12 cellular contexts compared by ENCODE assay signal in genomic region chr2:189439342-189439741, GRCh38. TPM values are rescaled to one million over a fixed set of nuclear protein-coding genes. Genes with fewer than 3 reads are reported as not detected.
DNase-seq lines count a peak whose midpoint lies in the region; ATAC-seq and TF ChIP-seq lines count a peak whose summit lies in the region.
"Had no signal": no experiment of that assay in that cellular context is flagged by ENCODE, and none has a peak within 500 bp of the region (broad histone marks: within the 10 kb centered on the region; RNA-seq: fewer than 3 reads in every experiment).

No MANE protein-coding gene starts in this region.

- no peak overlapping the region for H3T11ph ChIP-seq in H9 (ENCODE audit: low read length)

- no peaks in the 10 kb centered on the region; the same call in none of the 2 replicates for H3K27me3 Mint-ChIP-seq in H9 (ENCODE audit: low read depth)
- H3K27me3 Mint-ChIP-seq in WTC11 (ENCODE audit: low read depth) = no peaks in the 10 kb centered on the region; the same call in 1 of the 2 replicates
- no peaks in the 10 kb centered on the region for H3K27me3 Mint-ChIP-seq in mesothelial cell of epicardium (ENCODE audit: low read depth)

- TF ChIP-seq CTCF in BJ (IDR thresholded peaks at IDR 0.05; ENCODE audit: insufficient read depth, low read depth, low read length) = peak; percentile 20; the same call in 1 of the 2 replicates
- peak; percentile 43; the same call in 1 of the 3 replicates for TF ChIP-seq CTCF in H9 (conservative IDR thresholded peaks at IDR 0.05)
- no peak for TF ChIP-seq CTCF in WTC11 (IDR thresholded peaks at IDR 0.05)
- TF ChIP-seq CTCF in mesothelial cell of epicardium (IDR thresholded peaks at IDR 0.05; ENCODE audit: unreplicated experiment) = no peak

- no peak overlapping the region for H2BK120ac ChIP-seq in H9 (ENCODE audit: low read depth, low read length, poor library complexity, severe bottlenecking)

- no peaks in the 10 kb centered on the region for H4K20me1 ChIP-seq in H9 (ENCODE audit: control insufficient read depth, insufficient read depth, insufficient read length)

- no peak overlapping the region for H4K91ac ChIP-seq in H9 (ENCODE audit: insufficient read length, low read depth, low read length)

- peaks cover 2 to 5% of the 10 kb centered on the region in 2 experiments; a peak in 2 of 4 replicates for H3K4me1 Mint-ChIP-seq in H9
- peaks cover 6% of the 10 kb centered on the region; the same call in 1 of the 2 replicates for H3K4me1 Mint-ChIP-seq in WTC11
- peaks cover 20% of the 10 kb centered on the region for H3K4me1 Mint-ChIP-seq in mesothelial cell of epicardium

- DNase-seq in BJ (ENCODE audit: low read depth) (no peak), H9 (no peak), WTC11 (ENCODE audit: low spot score) (no peak), mesothelial cell of epicardium (ENCODE audit: low spot score in 2 of 2, unreplicated experiment in 2 of 2) (no peak), NCI-H128 (lab: John Stamatoyannopoulos, UW; ENCODE audit: unreplicated experiment) (no peak)
- DNase-seq: effector memory CD8-positive, alpha-beta T cell; MV-4-11; NCI-H446 treated with DMSO at 0.1 percent for 48 hours had no signal

- ATAC-seq in WTC11 (peak; percentile 6; the same call in 1 of the 2 replicates), HG02610 (IDR thresholded peaks at IDR 0.05; ENCODE audit: unreplicated experiment) (no peak), GM18867 (IDR thresholded peaks at IDR 0.05; ENCODE audit: unreplicated experiment) (no peak)
- ATAC-seq: effector memory CD8-positive, alpha-beta T cell; Right ventricle myocardium inferior had no signal

- H2BK5ac ChIP-seq in H9 (ENCODE audit: insufficient read length, low read length) = no peak overlapping the region

- CTCF ChIA-PET in BJ (lab: Yijun Ruan, JAX) = no interaction called here
- CTCF ChIA-PET in WTC11 (lab: Charles Lee) = no interaction called here

- no peak overlapping the region for H3K4ac ChIP-seq in H9 (ENCODE audit: low read depth, low read length)

- H3K4me3 Mint-ChIP-seq in H9 (peak overlapping the region in 1 of 2 experiments; percentile 9; a peak in 1 of 5 replicates), WTC11 (peak overlapping the region; percentile 11; the same call in 1 of the 2 replicates), mesothelial cell of epicardium (peak overlapping the region; percentile 13)

- no peak overlapping the region for H2AK5ac ChIP-seq in H9 (ENCODE audit: insufficient read length, low read length)

- no peak overlapping the region for H2BK20ac ChIP-seq in H9 (ENCODE audit: low read depth, low read length, poor library complexity, severe bottlenecking)

- peaks cover 0 to 4% (median 0%) of the 10 kb centered on the region in 3 experiments; a peak in 3 of 7 replicates for H3K36me3 Mint-ChIP-seq in H9 (ENCODE audit: insufficient read depth in 1 of 3, low read depth in 3 of 3)
- no peaks in the 10 kb centered on the region for H3K36me3 Mint-ChIP-seq in WTC11
- no peaks in the 10 kb centered on the region for H3K36me3 Mint-ChIP-seq in mesothelial cell of epicardium

- no peak overlapping the region for H4K5ac ChIP-seq in H9 (ENCODE audit: insufficient read length, low read depth, low read length)

- no peak overlapping the region for H2BK15ac ChIP-seq in H9 (ENCODE audit: low read depth, low read length)

- no peak overlapping the region for H3K27ac ChIP-seq in H9 (ENCODE audit: insufficient read length, low read depth, low read length)
- H3K27ac ChIP-seq: ascending aorta had no signal

- H3K9me3 ChIP-seq in H9 (ENCODE audit: control insufficient read depth, low read depth, low read length) = no peaks in the 10 kb centered on the region
- H3K9me3 ChIP-seq: ascending aorta had no signal

- no peak overlapping the region for H3K18ac ChIP-seq in H9 (ENCODE audit: insufficient read length, low read depth, low read length)

- H3K27me3 ChIP-seq in BJ (ENCODE audit: control insufficient read depth, insufficient read depth, low read length) = no peaks in the 10 kb centered on the region
- H3K27me3 ChIP-seq in H9 (ENCODE audit: insufficient read depth, low read length) = no peaks in the 10 kb centered on the region
- H3K27me3 ChIP-seq: ascending aorta had no signal

- H2AFZ ChIP-seq in H9 (ENCODE audit: low read length) = no peak overlapping the region

- no peak overlapping the region for H3K14ac ChIP-seq in H9 (ENCODE audit: insufficient read depth, low read length)

- no peaks in the 10 kb centered on the region; the same call in 1 of the 2 replicates for H3K4me1 ChIP-seq in H9 (ENCODE audit: insufficient read depth, low read length)

- H3K27ac Mint-ChIP-seq in H9 = no peak overlapping the region
- no peak overlapping the region for H3K27ac Mint-ChIP-seq in WTC11
- H3K27ac Mint-ChIP-seq in mesothelial cell of epicardium = peak overlapping the region; percentile 99

- no peaks in the 10 kb centered on the region for H3K23me2 ChIP-seq in H9 (ENCODE audit: insufficient read length, low read depth, low read length, poor library complexity, severe bottlenecking)

- H2BK12ac ChIP-seq in H9 (ENCODE audit: insufficient read length, low read depth, low read length) = no peak overlapping the region

- H3K79me1 ChIP-seq in H9 (ENCODE audit: insufficient read depth, low read depth, low read length, poor library complexity, severe bottlenecking) = peaks cover 2% of the 10 kb centered on the region

- peaks cover 24% of the 10 kb centered on the region for H3K79me2 ChIP-seq in H9 (ENCODE audit: insufficient read depth, low read length)

- H3K23ac ChIP-seq in H9 (ENCODE audit: insufficient read length, low read depth, low read length) = no peak overlapping the region

- POLR2A ChIA-PET in BJ (lab: Charles Lee) = no interaction called here
- POLR2A ChIA-PET in WTC11 (lab: Charles Lee) = no interaction called here

- no CpG with 5 or more reads among the region's 1 CpG for WGBS in H9 (ENCODE audit: extremely low coverage, insufficient read length, low lambda C conversion rate)

- H3K9ac ChIP-seq in H9 (ENCODE audit: extremely low read depth, insufficient read length, low read length) = no peak overlapping the region

- H3K4me3 ChIP-seq in BJ (ENCODE audit: low read depth, low read length) = no peak overlapping the region
- H3K4me3 ChIP-seq: ascending aorta had no signal

- no peak overlapping the region for H4K8ac ChIP-seq in H9 (replicated peaks; ENCODE audit: insufficient read length, low read depth, low read length)

- no peak overlapping the region for H3K56ac ChIP-seq in H9 (ENCODE audit: insufficient read length, low read depth, low read length)

- no peaks in the 10 kb centered on the region for H3K36me3 ChIP-seq in BJ (ENCODE audit: control insufficient read depth, insufficient read depth, low read length)
- H3K36me3 ChIP-seq: ascending aorta had no signal

- no peak overlapping the region for H3K4me2 ChIP-seq in H9 (ENCODE audit: insufficient read depth, insufficient read length, low read length)

- H3K9me3 Mint-ChIP-seq in H9 (peaks cover 0 to 2% of the 10 kb centered on the region in 2 experiments; a peak in 2 of 5 replicates), WTC11 (peaks cover 4% of the 10 kb centered on the region; the same call in 1 of the 2 replicates), mesothelial cell of epicardium (peaks cover 3% of the 10 kb centered on the region)
- H3K9me3 Mint-ChIP-seq: effector memory CD8-positive, alpha-beta T cell had no signal

TF ChIP-seq in WTC11, 78 proteins besides CTCF, POLR2A, EP300 and RAD21 (continues in another document):
- TF ChIP-seq ARID4B (CRISPR knock-in tag; IDR thresholded peaks at IDR 0.05; ENCODE audit: borderline replicate concordance) (no peak), ZBTB21 (CRISPR knock-in tag; IDR thresholded peaks at IDR 0.05; ENCODE audit: borderline replicate concordance) (no peak), JUN (CRISPR knock-in tag; IDR thresholded peaks at IDR 0.05) (no peak), USF1 (CRISPR knock-in tag; IDR thresholded peaks at IDR 0.05) (no peak), ZNF121 (CRISPR knock-in tag; IDR thresholded peaks at IDR 0.05) (no peak)

RNA-seq across cellular contexts. Expression of gene WDR75, which starts 1.9 kb away (rescaled TPM):
- 30.7 and 50.9 TPM in 2 replicates for polyA plus RNA-seq in BJ (2011; rRNA removed)
- polyA minus RNA-seq in BJ (2011; rRNA and poly(A)+ RNA removed) = 14.2 and 40.2 TPM in 2 replicates
- 70.6 and 80.6 TPM in 2 replicates for total RNA-seq in H9 (2021)
- 59.0 to 68.3 TPM (median 64.8 TPM) in 3 replicates for total RNA-seq in WTC11 (2021)
- 58.2 to 61.4 TPM (median 60.7 TPM) in 3 replicates for total RNA-seq in mesothelial cell of epicardium

Comparison
In these comparisons a context has a peak if more than half of its experiments do, and no peak if none do; other contexts are left out.
1. CTCF ChIP-seq: peak in BJ (single experiment) and H9 (single experiment); none in WTC11 (single experiment) and mesothelial cell of epicardium (single experiment).